8 cellular contexts compared by ENCODE assay signal in genomic region chr11:47454251-47454650, GRCh38. TPM values are rescaled to one million over a fixed set of nuclear protein-coding genes. Genes with fewer than 3 reads are reported as not detected.
DNase-seq lines count a peak whose midpoint lies in the region; ATAC-seq and TF ChIP-seq lines count a peak whose summit lies in the region.
"Not testable (repeated sequence)": the region's sequence is repeated elsewhere in the genome, so short reads cannot be mapped to it uniquely, and the experiment has no call there.

No MANE protein-coding gene starts in this region.

- not testable (repeated sequence) for H4K20me1 ChIP-seq in Karpas-422 (ENCODE audit: insufficient read depth, low read depth, low read length)

- H2AFZ ChIP-seq in Karpas-422 (ENCODE audit: low read length), result not testable (repeated sequence)

- H3K4me3 Mint-ChIP-seq in activated CD4-positive, alpha-beta memory T cell treated with anti-CD3 and anti-CD28 coated beads, Interleukin-2, amount 10 ng/mL, durations not matched to agents 7 days and 5 days, result not testable (repeated sequence)

- H3K9ac ChIP-seq in Karpas-422 (ENCODE audit: low read length), result not testable (repeated sequence)
- peak overlapping the region; percentile 6 for H3K9ac ChIP-seq in NT2/D1 (ENCODE audit: insufficient read length, low read depth)

- not testable (repeated sequence) for H3K4me1 ChIP-seq in Karpas-422 (ENCODE audit: low read length); NT2/D1 (ENCODE audit: insufficient read depth, insufficient read length)

- H3K4me1 Mint-ChIP-seq in activated CD4-positive, alpha-beta memory T cell treated with anti-CD3 and anti-CD28 coated beads, Interleukin-2, amount 10 ng/mL, durations not matched to agents 7 days and 5 days, result not testable (repeated sequence)

- H3K27ac Mint-ChIP-seq in activated CD4-positive, alpha-beta memory T cell treated with anti-CD3 and anti-CD28 coated beads, Interleukin-2, amount 10 ng/mL, durations not matched to agents 7 days and 5 days, result not testable (repeated sequence)

- H3K27me3 ChIP-seq in Karpas-422 (ENCODE audit: low read length); NT2/D1 (ENCODE audit: insufficient read depth, insufficient read length): not testable (repeated sequence)

- H3K27ac ChIP-seq in Karpas-422 (ENCODE audit: low read length), result not testable (repeated sequence)

- not testable (repeated sequence) for H3K9me3 ChIP-seq in Karpas-422 (ENCODE audit: low read length); NT2/D1 (ENCODE audit: insufficient read depth, low read length)

- H3K79me2 ChIP-seq in Karpas-422 (ENCODE audit: low read length), result not testable (repeated sequence)

- H3K4me2 ChIP-seq in Karpas-422 (ENCODE audit: low read depth, low read length, poor library complexity, severe bottlenecking), result not testable (repeated sequence)

- not testable (repeated sequence) for H3K9me2 ChIP-seq in Karpas-422 (replicated peaks; ENCODE audit: insufficient read depth, low read length)

- CTCF ChIA-PET in activated CD4-positive, alpha-beta memory T cell treated with anti-CD3 and anti-CD28 coated beads, Interleukin-2, amount 10 ng/mL, durations not matched to agents 7 days and 5 days (lab: Charles Lee), result interaction anchor here (0.6 to 2.7 kb wide), 23 partner anchors 8 to 627 kb away, joined by 3 to 20 read pairs (median 4); partner anchors contain the start of genes PSMC3 and SLC39A13

- TF ChIP-seq CTCF in AG09319 (IDR thresholded peaks at IDR 0.05; ENCODE audit: low read depth, low read length), result peak; percentile 87

- ATAC-seq in GM18907 (IDR thresholded peaks at IDR 0.05; ENCODE audit: unreplicated experiment), result peak; percentile 60

- H3K9me3 Mint-ChIP-seq in activated CD4-positive, alpha-beta memory T cell treated with anti-CD3 and anti-CD28 coated beads, Interleukin-2, amount 10 ng/mL, durations not matched to agents 7 days and 5 days, result not testable (repeated sequence)

- not testable (repeated sequence) for H3K36me3 Mint-ChIP-seq in activated CD4-positive, alpha-beta memory T cell treated with anti-CD3 and anti-CD28 coated beads, Interleukin-2, amount 10 ng/mL, durations not matched to agents 7 days and 5 days (ENCODE audit: low read depth)

- DNase-seq in AG09319 (ENCODE audit: extremely low read depth, low read depth) (peak; percentile 71), Karpas-422 (peak; percentile 90), NT2/D1 (ENCODE audit: low read depth, low spot score) (peak; percentile 74), dedifferentiated amniotic fluid mesenchymal stem cell (ENCODE audit: extremely low spot score) (peak; percentile 62), left kidney (ENCODE audit: low read depth, low spot score) (peak; percentile 94)
- peak; percentile 76 for DNase-seq in activated CD4-positive, alpha-beta memory T cell treated with anti-CD3 and anti-CD28 coated beads, Interleukin-2, amount 10 ng/mL, durations not matched to agents 7 days and 5 days
- peak; percentile 28 to 35 for DNase-seq in stimulated activated CD4-positive, alpha-beta T cell treated with anti-CD3 and anti-CD28 coated beads, Interleukin-1b, Interleukin-23, amount 100 ng/mL, for 4 hours (ENCODE audit: low read depth in 2 of 2)

- H3K27me3 Mint-ChIP-seq in activated CD4-positive, alpha-beta memory T cell treated with anti-CD3 and anti-CD28 coated beads, Interleukin-2, amount 10 ng/mL, durations not matched to agents 7 days and 5 days, result not testable (repeated sequence)

- not testable (repeated sequence) for H3K4me3 ChIP-seq in Karpas-422 (ENCODE audit: low read length); NT2/D1 (ENCODE audit: insufficient read length, low read depth)

- H3K36me3 ChIP-seq in Karpas-422 (ENCODE audit: insufficient read depth, low read length); NT2/D1 (ENCODE audit: insufficient read depth, insufficient read length, low read length): not testable (repeated sequence)

- POLR2A ChIA-PET in activated CD4-positive, alpha-beta memory T cell treated with anti-CD3 and anti-CD28 coated beads, Interleukin-2, amount 10 ng/mL, durations not matched to agents 7 days and 5 days (lab: Charles Lee), result interaction anchor here (1.0 kb wide), 1 partner anchor 183 kb away, joined by 5 read pairs; no protein-coding TSS in a partner anchor

RNA-seq across cellular contexts. Expression of gene RAPSN, which starts 5.3 kb away (rescaled TPM):
- 0.52 and 4.5 TPM in 2 replicates for total RNA-seq in Karpas-422 (2014; rRNA removed; shearing (Covaris generic); ENCODE audit: low replicate concordance)
- under 1 TPM; 0.30 to 0.65 TPM for total RNA-seq in activated CD4-positive, alpha-beta memory T cell treated with anti-CD3 and anti-CD28 coated beads, Interleukin-2, amount 10 ng/mL, durations not matched to agents 7 days and 5 days

RNA-seq across cellular contexts. Expression of gene PSMC3, which starts 28.0 kb away (rescaled TPM):
- 40.6 and 119 TPM in 2 replicates for total RNA-seq in Karpas-422 (2014; rRNA removed; shearing (Covaris generic); ENCODE audit: low replicate concordance)
- 100 to 1,000 TPM; 111 to 112 TPM for total RNA-seq in activated CD4-positive, alpha-beta memory T cell treated with anti-CD3 and anti-CD28 coated beads, Interleukin-2, amount 10 ng/mL, durations not matched to agents 7 days and 5 days

RNA-seq across cellular contexts. Expression of gene SLC39A13, which starts 45.9 kb away (rescaled TPM):
- total RNA-seq in Karpas-422 (2014; rRNA removed; shearing (Covaris generic); ENCODE audit: low replicate concordance), result 24.9 and 32.8 TPM in 2 replicates
- total RNA-seq in activated CD4-positive, alpha-beta memory T cell treated with anti-CD3 and anti-CD28 coated beads, Interleukin-2, amount 10 ng/mL, durations not matched to agents 7 days and 5 days, result 10 to 100 TPM; 23.6 to 24.2 TPM

Comparison
In these comparisons a context has a peak if more than half of its experiments do, and no peak if none do; other contexts are left out.
1. DNase-seq: peak in every context shown above with its lines; median percentile 94 in left kidney; 90 in Karpas-422; 76 in activated CD4-positive, alpha-beta memory T cell treated with anti-CD3 and anti-CD28 coated beads, Interleukin-2, amount 10 ng/mL, durations not matched to agents 7 days and 5 days; 74 in NT2/D1; 71 in AG09319; 62 in dedifferentiated amniotic fluid mesenchymal stem cell; 32 in stimulated activated CD4-positive, alpha-beta T cell treated with anti-CD3 and anti-CD28 coated beads, Interleukin-1b, Interleukin-23, amount 100 ng/mL, for 4 hours.